1 cellular context compared by ENCODE assay signal in the genomic region with DNA sequence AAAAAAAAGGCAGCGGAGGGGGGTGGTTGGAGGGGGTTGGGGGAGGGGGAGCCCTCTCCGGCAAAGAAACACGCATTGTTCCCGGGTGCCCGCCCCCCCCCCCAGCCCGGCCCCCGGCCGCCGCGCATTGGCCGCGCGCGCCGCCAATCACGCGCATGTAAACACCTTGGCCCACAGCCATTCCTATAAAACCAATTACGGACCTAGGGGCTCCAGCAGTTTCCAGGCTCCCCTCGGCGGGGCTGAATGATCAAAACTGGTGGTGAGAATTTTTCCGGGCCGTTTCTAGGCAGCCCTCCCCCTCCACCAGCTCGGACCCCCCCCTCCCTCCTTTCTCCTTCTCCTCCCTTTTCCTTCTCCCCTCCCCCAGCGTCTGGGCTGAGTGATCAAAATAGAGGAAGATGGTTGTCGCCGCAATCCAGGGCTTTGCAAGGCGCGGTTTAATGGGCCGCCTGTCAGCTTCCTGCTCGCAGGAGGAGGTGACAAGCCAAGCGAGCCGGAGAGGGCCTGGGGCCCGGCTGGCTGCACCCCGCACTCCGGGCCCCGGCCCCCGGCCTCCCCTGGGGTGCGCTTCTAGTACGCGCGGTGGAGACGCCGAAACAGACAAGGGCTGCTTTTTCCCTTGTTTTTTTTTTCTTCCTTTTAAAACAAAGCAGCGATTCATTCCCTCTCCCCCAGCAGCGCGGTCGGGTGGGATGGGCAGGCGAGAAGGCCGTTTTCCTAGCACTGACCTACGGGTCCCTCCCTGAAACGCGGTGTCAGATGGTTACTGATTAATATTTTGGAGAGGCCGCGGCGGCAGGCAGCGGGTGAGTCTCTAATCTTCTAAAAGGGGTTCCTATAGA.
A peak's percentile ranks its signal among the peaks of the same experiment; 100 is the strongest.
TF ChIP-seq lines count a peak whose summit lies in the region.

No MANE protein-coding gene starts in this region.

TF ChIP-seq in K562, 482 proteins besides CTCF, POLR2A, EP300 and RAD21 (continues in another document):
- TF ChIP-seq ATF4 (CRISPR knock-in tag; IDR thresholded peaks at IDR 0.05) (no peak), THRAP3 (IDR thresholded peaks at IDR 0.05; ENCODE audit: borderline replicate concordance) (no peak), CREB1 (IDR thresholded peaks at IDR 0.05) (peak; percentile 32; the same call in 1 of the 2 replicates), CREB1 (CRISPR knock-in tag; IDR thresholded peaks at IDR 0.05) (no peak), BCLAF1 (IDR thresholded peaks at IDR 0.05; ENCODE audit: borderline replicate concordance in 1 of 2, control insufficient read depth in 1 of 2, low read depth in 2 of 2, low read length in 1 of 2) (no peak), NR0B1 (IDR thresholded peaks at IDR 0.05; ENCODE audit: partially characterized antibody) (no peak), ZNF165 (CRISPR knock-in tag; IDR thresholded peaks at IDR 0.05; ENCODE audit: borderline replicate concordance) (no peak), NUFIP1 (IDR thresholded peaks at IDR 0.05; ENCODE audit: partially characterized antibody) (no peak), HMG20A (CRISPR knock-in tag; conservative IDR thresholded peaks at IDR 0.05) (no peak), MTA2 (IDR thresholded peaks at IDR 0.05; ENCODE audit: low read depth) (no peak), ZNF41 (CRISPR knock-in tag; conservative IDR thresholded peaks at IDR 0.05) (no peak), MAFK (IDR thresholded peaks at IDR 0.05; ENCODE audit: low read length) (no peak), C11orf30 (IDR thresholded peaks at IDR 0.05; ENCODE audit: low read depth) (no peak), CHD1 (IDR thresholded peaks at IDR 0.05; ENCODE audit: low read length) (no peak), TBP (optimal IDR thresholded peaks at IDR 0.05; ENCODE audit: low read depth, low read length) (peak; percentile 39), CCNT2 (IDR thresholded peaks at IDR 0.05; ENCODE audit: borderline replicate concordance, extremely low read depth, insufficient read length, low read depth, low read length) (peak; percentile 18), RHOXF2B (CRISPR knock-in tag; conservative IDR thresholded peaks at IDR 0.05) (no peak), ZFP91 (CRISPR knock-in tag; IDR thresholded peaks at IDR 0.05) (no peak), ZNF830 (CRISPR knock-in tag; IDR thresholded peaks at IDR 0.05) (no peak), RBM15 (IDR thresholded peaks at IDR 0.05; ENCODE audit: insufficient read depth, low read length) (no peak), MEF2A (IDR thresholded peaks at IDR 0.05; ENCODE audit: control insufficient read depth, low read depth, low read length) (no peak), VEZF1 (CRISPR knock-in tag; IDR thresholded peaks at IDR 0.05) (peak; percentile 100), FOXK1 (CRISPR knock-in tag; IDR thresholded peaks at IDR 0.05; ENCODE audit: borderline replicate concordance) (no peak), ATF3 (IDR thresholded peaks at IDR 0.05) (no peak), ATF3 (CRISPR knock-in tag; conservative IDR thresholded peaks at IDR 0.05) (no peak), RREB1 (CRISPR knock-in tag; IDR thresholded peaks at IDR 0.05) (no peak), SAP30 (IDR thresholded peaks at IDR 0.05; ENCODE audit: borderline replicate concordance, insufficient read depth, low read depth, low read length, poor library complexity, severe bottlenecking) (no peak), SNIP1 (IDR thresholded peaks at IDR 0.05; ENCODE audit: low read depth) (peak; percentile 67), PTBP1 (IDR thresholded peaks at IDR 0.05; ENCODE audit: low read depth, low read length) (peak; percentile 100), OTX1 (CRISPR knock-in tag; IDR thresholded peaks at IDR 0.05) (0 out of 2 replicates have a peak, but pooled peaks have one; percentile 48), L3MBTL2 (IDR thresholded peaks at IDR 0.05) (peak; percentile 42; the same call in 1 of the 2 replicates), STAG1 (CRISPR knock-in tag; IDR thresholded peaks at IDR 0.05; ENCODE audit: borderline replicate concordance) (no peak)
- TF ChIP-seq, protein P1, sequence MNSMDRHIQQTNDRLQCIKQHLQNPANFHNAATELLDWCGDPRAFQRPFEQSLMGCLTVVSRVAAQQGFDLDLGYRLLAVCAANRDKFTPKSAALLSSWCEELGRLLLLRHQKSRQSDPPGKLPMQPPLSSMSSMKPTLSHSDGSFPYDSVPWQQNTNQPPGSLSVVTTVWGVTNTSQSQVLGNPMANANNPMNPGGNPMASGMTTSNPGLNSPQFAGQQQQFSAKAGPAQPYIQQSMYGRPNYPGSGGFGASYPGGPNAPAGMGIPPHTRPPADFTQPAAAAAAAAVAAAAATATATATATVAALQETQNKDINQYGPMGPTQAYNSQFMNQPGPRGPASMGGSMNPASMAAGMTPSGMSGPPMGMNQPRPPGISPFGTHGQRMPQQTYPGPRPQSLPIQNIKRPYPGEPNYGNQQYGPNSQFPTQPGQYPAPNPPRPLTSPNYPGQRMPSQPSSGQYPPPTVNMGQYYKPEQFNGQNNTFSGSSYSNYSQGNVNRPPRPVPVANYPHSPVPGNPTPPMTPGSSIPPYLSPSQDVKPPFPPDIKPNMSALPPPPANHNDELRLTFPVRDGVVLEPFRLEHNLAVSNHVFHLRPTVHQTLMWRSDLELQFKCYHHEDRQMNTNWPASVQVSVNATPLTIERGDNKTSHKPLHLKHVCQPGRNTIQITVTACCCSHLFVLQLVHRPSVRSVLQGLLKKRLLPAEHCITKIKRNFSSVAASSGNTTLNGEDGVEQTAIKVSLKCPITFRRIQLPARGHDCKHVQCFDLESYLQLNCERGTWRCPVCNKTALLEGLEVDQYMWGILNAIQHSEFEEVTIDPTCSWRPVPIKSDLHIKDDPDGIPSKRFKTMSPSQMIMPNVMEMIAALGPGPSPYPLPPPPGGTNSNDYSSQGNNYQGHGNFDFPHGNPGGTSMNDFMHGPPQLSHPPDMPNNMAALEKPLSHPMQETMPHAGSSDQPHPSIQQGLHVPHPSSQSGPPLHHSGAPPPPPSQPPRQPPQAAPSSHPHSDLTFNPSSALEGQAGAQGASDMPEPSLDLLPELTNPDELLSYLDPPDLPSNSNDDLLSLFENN (IDR thresholded peaks at IDR 0.05; ENCODE audit: low read depth in 2 of 2, low read length in 2 of 2): no peak; a peak in 1 of 4 replicates
- TF ChIP-seq, protein P2, sequence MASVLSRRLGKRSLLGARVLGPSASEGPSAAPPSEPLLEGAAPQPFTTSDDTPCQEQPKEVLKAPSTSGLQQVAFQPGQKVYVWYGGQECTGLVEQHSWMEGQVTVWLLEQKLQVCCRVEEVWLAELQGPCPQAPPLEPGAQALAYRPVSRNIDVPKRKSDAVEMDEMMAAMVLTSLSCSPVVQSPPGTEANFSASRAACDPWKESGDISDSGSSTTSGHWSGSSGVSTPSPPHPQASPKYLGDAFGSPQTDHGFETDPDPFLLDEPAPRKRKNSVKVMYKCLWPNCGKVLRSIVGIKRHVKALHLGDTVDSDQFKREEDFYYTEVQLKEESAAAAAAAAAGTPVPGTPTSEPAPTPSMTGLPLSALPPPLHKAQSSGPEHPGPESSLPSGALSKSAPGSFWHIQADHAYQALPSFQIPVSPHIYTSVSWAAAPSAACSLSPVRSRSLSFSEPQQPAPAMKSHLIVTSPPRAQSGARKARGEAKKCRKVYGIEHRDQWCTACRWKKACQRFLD (CRISPR knock-in tag; IDR thresholded peaks at IDR 0.05): no peak
